9 cellular contexts compared by ENCODE assay signal in genomic region chr14:68970096-68970612, GRCh38. TPM values are rescaled to one million over a fixed set of nuclear protein-coding genes. Genes with fewer than 3 reads are reported as not detected.
DNase-seq lines count a peak whose midpoint lies in the region; ATAC-seq and TF ChIP-seq lines count a peak whose summit lies in the region.
"Had no signal": no experiment of that assay in that cellular context is flagged by ENCODE, and none has a peak within 500 bp of the region (broad histone marks: within the 10 kb centered on the region; RNA-seq: fewer than 3 reads in every experiment).

No MANE protein-coding gene starts in this region.

- no peak overlapping the region for H3K4me2 ChIP-seq in PC-3 (ENCODE audit: low read length)

- 40 to 42% (median 41%) methylated on average over 8 of the region's 8 CpGs for WGBS in heart left ventricle, 4 donors
- 38 to 43% methylated on average over 8 of the region's 8 CpGs for WGBS in tibial nerve, 2 donors

- no peak overlapping the region for H3K9ac ChIP-seq in PC-3 (ENCODE audit: low read length)

- ATAC-seq in heart left ventricle (no peak), left cardiac atrium (no peak), left lung (no peak), HG03354 (IDR thresholded peaks at IDR 0.05; ENCODE audit: poor library complexity, severe bottlenecking, unreplicated experiment) (no peak), PC-3 (no peak)
- ATAC-seq in activated naive CD4-positive, alpha-beta T cell treated with anti-CD3 and anti-CD28 coated beads, Interleukin-2, amount 50 U/mL, for 72 hours, result peak; percentile 39 to 49

- H3F3A ChIP-seq in PC-3 (ENCODE audit: low read length, unreplicated experiment), result no peaks in the 10 kb centered on the region

- peak overlapping the region; percentile 80 to 85 for H3K27ac Mint-ChIP-seq in activated naive CD4-positive, alpha-beta T cell treated with anti-CD3 and anti-CD28 coated beads, Interleukin-2, amount 50 U/mL, for 72 hours

- H3K4me3 ChIP-seq in heart left ventricle (no peak overlapping the region), left lung (no peak overlapping the region), tibial nerve (no peak overlapping the region), PC-3 (ENCODE audit: low read length) (no peak overlapping the region)
- H3K4me3 ChIP-seq: SJSA1 had no signal

- no peaks in the 10 kb centered on the region for H3K27me3 ChIP-seq in heart left ventricle
- no peaks in the 10 kb centered on the region for H3K27me3 ChIP-seq in left lung
- no peaks in the 10 kb centered on the region for H3K27me3 ChIP-seq in tibial nerve
- H3K27me3 ChIP-seq in PC-3 (ENCODE audit: low read length), result no peaks in the 10 kb centered on the region
- H3K27me3 ChIP-seq: SJSA1 had no signal

- peaks cover 9 to 48% of the 10 kb centered on the region in 2 donors for H3K36me3 Mint-ChIP-seq in activated naive CD4-positive, alpha-beta T cell treated with anti-CD3 and anti-CD28 coated beads, Interleukin-2, amount 50 U/mL, for 72 hours

- no peak for DNase-seq in heart left ventricle
- no peak for DNase-seq in left cardiac atrium
- no peak for DNase-seq in activated naive CD4-positive, alpha-beta T cell treated with anti-CD3 and anti-CD28 coated beads, Interleukin-2, amount 50 U/mL, for 72 hours (ENCODE audit: low spot score in 2 of 2)
- DNase-seq in left lung, result no peak
- DNase-seq in tibial nerve (ENCODE audit: low spot score in 2 of 2), result no peak
- DNase-seq in NCI-H526 (lab: John Stamatoyannopoulos, UW), result no peak
- no peak for DNase-seq in PC-3

- peaks cover 4 to 20% of the 10 kb centered on the region in 2 donors for H3K9me3 Mint-ChIP-seq in activated naive CD4-positive, alpha-beta T cell treated with anti-CD3 and anti-CD28 coated beads, Interleukin-2, amount 50 U/mL, for 72 hours

- H3K9me2 ChIP-seq in PC-3 (replicated peaks; ENCODE audit: low read length), result no peaks in the 10 kb centered on the region

- POLR2A ChIA-PET in PC-3 (lab: Charles Lee; ENCODE audit: unreplicated experiment), result interaction anchor here (0.6 kb wide), 1 partner anchor 10 kb away, joined by 3 read pairs; no protein-coding TSS in a partner anchor

- TF ChIP-seq CTCF in heart left ventricle (IDR thresholded peaks at IDR 0.05) (no peak), left lung (IDR thresholded peaks at IDR 0.05) (no peak), tibial nerve (IDR thresholded peaks at IDR 0.05) (no peak), PC-3 (conservative IDR thresholded peaks at IDR 0.05; ENCODE audit: low read depth, low read length) (no peak)

- TF ChIP-seq POLR2A in heart left ventricle (IDR thresholded peaks at IDR 0.05) (no peak), tibial nerve (IDR thresholded peaks at IDR 0.05) (no peak)

- H3K27ac ChIP-seq in heart left ventricle, result peak overlapping the region in 11 of 12 donors; percentile 4 to 98 (median 65)
- peak overlapping the region; percentile 34 to 35 for H3K27ac ChIP-seq in left lung
- peak overlapping the region in 3 of 4 donors; percentile 59 to 74 (median 67) for H3K27ac ChIP-seq in tibial nerve
- no peak overlapping the region for H3K27ac ChIP-seq in PC-3 (ENCODE audit: low read length)

- peaks cover 100% of the 10 kb centered on the region for H3K79me2 ChIP-seq in PC-3 (ENCODE audit: low read length)

- peaks cover 12 to 96% (median 65%) of the 10 kb centered on the region in 12 donors for H3K4me1 ChIP-seq in heart left ventricle
- H3K4me1 ChIP-seq in left lung, result peaks cover 31 to 83% of the 10 kb centered on the region in 2 donors
- peaks cover 0 to 71% (median 31%) of the 10 kb centered on the region in 4 donors for H3K4me1 ChIP-seq in tibial nerve
- peaks cover 47% of the 10 kb centered on the region for H3K4me1 ChIP-seq in PC-3 (ENCODE audit: insufficient read depth, low read length)

- intact Hi-C loops in heart left ventricle (cut with DNase I), result loop anchor here in 3 of 10 donors (10.0 kb wide), 3 partner anchors 55 to 115 kb away; no protein-coding TSS in a partner anchor
- intact Hi-C loops in left cardiac atrium (cut with DNase I), result loop anchor here in 1 of 2 donors (10.0 kb wide), 1 partner anchor 55 kb away; no protein-coding TSS in a partner anchor
- intact Hi-C loops in left lung (cut with DNase I), result no loop called here
- intact Hi-C loops in PC-3 (cut with micrococcal nuclease), result loop anchor here (10.0 kb wide), 1 partner anchor 225 kb away; the partner anchor contains the start of gene EXD2

- CTCF ChIA-PET in PC-3 (lab: Charles Lee), result no interaction called here

- no peak for TF ChIP-seq EP300 in tibial nerve (IDR thresholded peaks at IDR 0.05)

- H4K20me1 ChIP-seq in PC-3 (ENCODE audit: low read length), result peaks cover 97% of the 10 kb centered on the region

- no peak overlapping the region for H2AFZ ChIP-seq in PC-3 (ENCODE audit: low read length)

- H3K36me3 ChIP-seq in heart left ventricle, result peaks cover 0 to 42% (median 22%) of the 10 kb centered on the region in 9 donors
- H3K36me3 ChIP-seq in left lung, result peaks cover 0 to 28% of the 10 kb centered on the region in 2 donors
- peaks cover 0 to 24% (median 0%) of the 10 kb centered on the region in 3 donors for H3K36me3 ChIP-seq in tibial nerve
- H3K36me3 ChIP-seq in PC-3 (ENCODE audit: low read depth, low read length), result peaks cover 72% of the 10 kb centered on the region

- peaks cover 0 to 5% (median 0%) of the 10 kb centered on the region in 12 donors for H3K9me3 ChIP-seq in heart left ventricle
- no peaks in the 10 kb centered on the region for H3K9me3 ChIP-seq in left lung
- H3K9me3 ChIP-seq in tibial nerve, result no peaks in the 10 kb centered on the region
- no peaks in the 10 kb centered on the region for H3K9me3 ChIP-seq in PC-3 (ENCODE audit: low read length)
- H3K9me3 ChIP-seq: SJSA1 had no signal

- no TSS peak for BruUV-seq in PC-3 (replicated peaks; lab: Mats Ljungman, UMichigan)

RNA-seq across cellular contexts. Expression of gene ACTN1, which starts 8.9 kb away (rescaled TPM):
- total RNA-seq in heart left ventricle (100 to 1,000 TPM in 6 of 9 donors, 10 to 100 TPM in 3; 63.6 to 252 (median 110) TPM), left cardiac atrium (100 to 1,000 TPM; 160 to 319 TPM), left lung (100 to 1,000 TPM; 164 to 225 TPM), tibial nerve (100 to 1,000 TPM; 130 to 273 (median 152) TPM), PC-3 (2014; rRNA removed) (303 and 400 TPM in 2 replicates)
- polyA plus RNA-seq in heart left ventricle, result 10 to 100 TPM; 48.4 to 88.2 TPM
- total RNA-seq in activated naive CD4-positive, alpha-beta T cell treated with anti-CD3 and anti-CD28 coated beads, Interleukin-2, amount 50 U/mL, for 72 hours, result 100 to 1,000 TPM; 106 to 120 TPM

Comparison
In these comparisons a context has a peak if more than half of its experiments do, and no peak if none do; other contexts are left out.
1. ATAC-seq: peak in activated naive CD4-positive, alpha-beta T cell treated with anti-CD3 and anti-CD28 coated beads, Interleukin-2, amount 50 U/mL, for 72 hours (2 of 2); none in heart left ventricle (0 of 4), left cardiac atrium (0 of 2), left lung (single experiment), HG03354 (single experiment) and PC-3 (single experiment).